In genomic region chr13:98536729-98537128, GRCh38 we compare ENCODE assay signal across 13 cellular contexts. TPM values are rescaled to one million over a fixed set of nuclear protein-coding genes. Genes with fewer than 3 reads are reported as not detected.
DNase-seq lines count a peak whose midpoint lies in the region; ATAC-seq and TF ChIP-seq lines count a peak whose summit lies in the region.
"Had no signal": no experiment of that assay in that cellular context is flagged by ENCODE, and none has a peak within 500 bp of the region (broad histone marks: within the 10 kb centered on the region; RNA-seq: fewer than 3 reads in every experiment).

No MANE protein-coding gene starts in this region.

- TF ChIP-seq RAD21 in liver (IDR thresholded peaks at IDR 0.05), result no peak

- H3K9me3 ChIP-seq in liver (ENCODE audit: control insufficient read depth in 4 of 4, low read length in 3 of 4), result no peaks in the 10 kb centered on the region
- H3K9me3 ChIP-seq in thyroid gland, result no peaks in the 10 kb centered on the region
- H3K9me3 ChIP-seq: adrenal gland had no signal

- no peaks in the 10 kb centered on the region for H3K9me3 Mint-ChIP-seq in activated naive CD4-positive, alpha-beta T cell treated with anti-CD3 and anti-CD28 coated beads, Interleukin-2, amount 10 ng/mL, durations not matched to agents 7 days and 5 days
- no peaks in the 10 kb centered on the region for H3K9me3 Mint-ChIP-seq in activated T-helper 1 cell treated with anti-CD3 and anti-CD28 coated beads, Interleukin-12 subunit alpha, Interleukin-12 subunit beta, Interleukin-2, Interleukin-4 antibody, amounts not matched to agents 30 ng/mL and 10 ng/mL and 1 ng/mL, durations not matched to agents 14 hours and 24 hours and 36 hours
- H3K9me3 Mint-ChIP-seq: natural killer cell had no signal

- TF ChIP-seq CTCF in liver (IDR thresholded peaks at IDR 0.05; ENCODE audit: low read depth, low read length, missing input control), result no peak
- no peak for TF ChIP-seq CTCF in thyroid gland (IDR thresholded peaks at IDR 0.05)

- no peak for TF ChIP-seq POLR2A in thyroid gland (IDR thresholded peaks at IDR 0.05)

- H3K27ac ChIP-seq in liver (ENCODE audit: low read depth in 1 of 2, low read length in 2 of 2) (peak overlapping the region; percentile 5 to 39), thyroid gland (peak overlapping the region in 2 of 3 donors; percentile 22 to 92)
- H3K27ac ChIP-seq: adrenal gland, SK-N-MC had no signal

- peaks cover 74% of the 10 kb centered on the region for H3K4me1 Mint-ChIP-seq in activated naive CD4-positive, alpha-beta T cell treated with anti-CD3 and anti-CD28 coated beads, Interleukin-2, amount 10 ng/mL, durations not matched to agents 7 days and 5 days
- peaks cover 81% of the 10 kb centered on the region for H3K4me1 Mint-ChIP-seq in activated T-helper 1 cell treated with anti-CD3 and anti-CD28 coated beads, Interleukin-12 subunit alpha, Interleukin-12 subunit beta, Interleukin-2, Interleukin-4 antibody, amounts not matched to agents 30 ng/mL and 10 ng/mL and 1 ng/mL, durations not matched to agents 14 hours and 24 hours and 36 hours (ENCODE audit: low read depth)

- peaks cover 18% of the 10 kb centered on the region for H3K36me3 Mint-ChIP-seq in activated naive CD4-positive, alpha-beta T cell treated with anti-CD3 and anti-CD28 coated beads, Interleukin-2, amount 10 ng/mL, durations not matched to agents 7 days and 5 days
- H3K36me3 Mint-ChIP-seq in activated T-helper 1 cell treated with anti-CD3 and anti-CD28 coated beads, Interleukin-12 subunit alpha, Interleukin-12 subunit beta, Interleukin-2, Interleukin-4 antibody, amounts not matched to agents 30 ng/mL and 10 ng/mL and 1 ng/mL, durations not matched to agents 14 hours and 24 hours and 36 hours (ENCODE audit: low read depth), result peaks cover 20% of the 10 kb centered on the region
- H3K36me3 Mint-ChIP-seq: natural killer cell had no signal

- no peaks in the 10 kb centered on the region for H3K27me3 ChIP-seq in liver (ENCODE audit: control insufficient read depth in 4 of 4, insufficient read depth in 4 of 4, low read length in 3 of 4)
- H3K27me3 ChIP-seq in thyroid gland, result no peaks in the 10 kb centered on the region
- H3K27me3 ChIP-seq: adrenal gland had no signal

- H3K9ac ChIP-seq in liver (ENCODE audit: low read depth in 1 of 2, low read length in 2 of 2), result no peak overlapping the region

- H3K27ac Mint-ChIP-seq in activated naive CD4-positive, alpha-beta T cell treated with anti-CD3 and anti-CD28 coated beads, Interleukin-2, amount 10 ng/mL, durations not matched to agents 7 days and 5 days, result peak overlapping the region; percentile 75
- peak overlapping the region; percentile 44 for H3K27ac Mint-ChIP-seq in activated T-helper 1 cell treated with anti-CD3 and anti-CD28 coated beads, Interleukin-12 subunit alpha, Interleukin-12 subunit beta, Interleukin-2, Interleukin-4 antibody, amounts not matched to agents 30 ng/mL and 10 ng/mL and 1 ng/mL, durations not matched to agents 14 hours and 24 hours and 36 hours

- 91% methylated on average over 14 of the region's 14 CpGs for WGBS in liver
- WGBS in thyroid gland, 2 donors, result 89 to 92% methylated on average over 13 to 14 of the region's 14 CpGs

- H3K4me1 ChIP-seq in liver (ENCODE audit: control insufficient read depth in 4 of 4, insufficient read depth in 4 of 4, low read length in 3 of 4), result peaks cover 12 to 19% (median 18%) of the 10 kb centered on the region in 4 donors
- peaks cover 65 to 85% of the 10 kb centered on the region in 2 donors for H3K4me1 ChIP-seq in thyroid gland

- no peak for DNase-seq in activated naive CD4-positive, alpha-beta T cell treated with anti-CD3 and anti-CD28 coated beads, Interleukin-2, amount 10 ng/mL, durations not matched to agents 7 days and 5 days
- no peak for DNase-seq in activated naive CD4-positive, alpha-beta T cell treated with anti-CD3 and anti-CD28 coated beads, Interleukin-2, amount 50 U/mL, for 16 hours
- DNase-seq in activated T-helper 1 cell treated with anti-CD3 and anti-CD28 coated beads, Interleukin-12 subunit alpha, Interleukin-12 subunit beta, Interleukin-2, Interleukin-4 antibody, amounts not matched to agents 30 ng/mL and 10 ng/mL and 1 ng/mL, durations not matched to agents 14 hours and 24 hours and 36 hours (ENCODE audit: low spot score), result no peak
- DNase-seq in thyroid gland (no peak), T-helper 2 cell (no peak), D341Med (ENCODE audit: low spot score) (no peak)
- DNase-seq: adrenal gland; head of caudate nucleus; natural killer cell; stimulated activated CD4-positive, alpha-beta T cell treated with anti-CD3 and anti-CD28 coated beads, Interleukin-1b, Interleukin-23, amount 100 ng/mL, for 48 hours had no signal

- CTCF ChIA-PET in activated naive CD4-positive, alpha-beta T cell treated with anti-CD3 and anti-CD28 coated beads, Interleukin-2, amount 10 ng/mL, durations not matched to agents 7 days and 5 days (lab: Charles Lee), result interaction anchor here (1.0 kb wide), 1 partner anchor 117 kb away, joined by 3 read pairs; no protein-coding TSS in a partner anchor

- H3K27me3 Mint-ChIP-seq in activated naive CD4-positive, alpha-beta T cell treated with anti-CD3 and anti-CD28 coated beads, Interleukin-2, amount 10 ng/mL, durations not matched to agents 7 days and 5 days, result no peaks in the 10 kb centered on the region
- H3K27me3 Mint-ChIP-seq in activated T-helper 1 cell treated with anti-CD3 and anti-CD28 coated beads, Interleukin-12 subunit alpha, Interleukin-12 subunit beta, Interleukin-2, Interleukin-4 antibody, amounts not matched to agents 30 ng/mL and 10 ng/mL and 1 ng/mL, durations not matched to agents 14 hours and 24 hours and 36 hours (ENCODE audit: insufficient read depth), result no peaks in the 10 kb centered on the region

- no peaks in the 10 kb centered on the region for H3K36me3 ChIP-seq in liver (ENCODE audit: control insufficient read depth in 4 of 4, insufficient read depth in 3 of 4, low read depth in 1 of 4, low read length in 3 of 4)
- H3K36me3 ChIP-seq in thyroid gland, result no peaks in the 10 kb centered on the region
- H3K36me3 ChIP-seq: adrenal gland had no signal

- intact Hi-C loops in activated T-helper 1 cell treated with anti-CD3 and anti-CD28 coated beads, Interleukin-12 subunit alpha, Interleukin-12 subunit beta, Interleukin-2, Interleukin-4 antibody, amounts not matched to agents 30 ng/mL and 10 ng/mL and 1 ng/mL, durations not matched to agents 14 hours and 24 hours and 36 hours (cut with micrococcal nuclease), result no loop called here
- intact Hi-C loops in thyroid gland (cut with DNase I), result no loop called here

- no peak for ATAC-seq in HG03469 (IDR thresholded peaks at IDR 0.05; ENCODE audit: unreplicated experiment)
- ATAC-seq: natural killer cell had no signal

- H3K4me3 ChIP-seq in liver (ENCODE audit: low read depth in 1 of 3, low read length in 3 of 3) (no peak overlapping the region), thyroid gland (replicated peaks in 1 of 3) (no peak overlapping the region)
- H3K4me3 ChIP-seq: adrenal gland, SK-N-MC had no signal

- no peak overlapping the region for H3K4me3 Mint-ChIP-seq in activated naive CD4-positive, alpha-beta T cell treated with anti-CD3 and anti-CD28 coated beads, Interleukin-2, amount 10 ng/mL, durations not matched to agents 7 days and 5 days
- H3K4me3 Mint-ChIP-seq in activated T-helper 1 cell treated with anti-CD3 and anti-CD28 coated beads, Interleukin-12 subunit alpha, Interleukin-12 subunit beta, Interleukin-2, Interleukin-4 antibody, amounts not matched to agents 30 ng/mL and 10 ng/mL and 1 ng/mL, durations not matched to agents 14 hours and 24 hours and 36 hours, result no peak overlapping the region
- H3K4me3 Mint-ChIP-seq: natural killer cell had no signal

TF ChIP-seq in liver, 16 proteins besides CTCF, POLR2A, EP300 and RAD21 (continues in another document):
- TF ChIP-seq GABPA (IDR thresholded peaks at IDR 0.05 in 1 of 2, conservative IDR thresholded peaks at IDR 0.05 in 1 of 2) (no peak), JUND (IDR thresholded peaks at IDR 0.05) (no peak), RXRA (IDR thresholded peaks at IDR 0.05) (no peak), EGR1 (IDR thresholded peaks at IDR 0.05; ENCODE audit: low read depth in 2 of 2) (no peak), SP1 (IDR thresholded peaks at IDR 0.05) (no peak), FOXA1 (IDR thresholded peaks at IDR 0.05) (no peak), NR2F2 (IDR thresholded peaks at IDR 0.05) (no peak), REST (IDR thresholded peaks at IDR 0.05) (no peak), HNF4A (conservative IDR thresholded peaks at IDR 0.05) (no peak), YY1 (IDR thresholded peaks at IDR 0.05) (no peak), FOXA2 (IDR thresholded peaks at IDR 0.05) (no peak)

RNA-seq across cellular contexts. Expression of gene STK24, which starts 40.2 kb away (rescaled TPM):
- total RNA-seq in activated T-helper 1 cell treated with anti-CD3 and anti-CD28 coated beads, Interleukin-12 subunit alpha, Interleukin-12 subunit beta, Interleukin-2, Interleukin-4 antibody, amounts not matched to agents 30 ng/mL and 10 ng/mL and 1 ng/mL, durations not matched to agents 14 hours and 24 hours and 36 hours, result 135 and 139 TPM in 2 replicates
- total RNA-seq in liver, result 10 to 100 TPM; 16.3 to 43.3 TPM
- 10 to 100 TPM in 1 of 2 donors, 1 to 10 TPM in 1; 6.4 to 13.4 TPM for polyA plus RNA-seq in liver
- 100 to 1,000 TPM in 1 of 4 donors, 10 to 100 TPM in 3; 74.5 to 102 (median 90.7) TPM for total RNA-seq in thyroid gland
